In the genomic region with DNA sequence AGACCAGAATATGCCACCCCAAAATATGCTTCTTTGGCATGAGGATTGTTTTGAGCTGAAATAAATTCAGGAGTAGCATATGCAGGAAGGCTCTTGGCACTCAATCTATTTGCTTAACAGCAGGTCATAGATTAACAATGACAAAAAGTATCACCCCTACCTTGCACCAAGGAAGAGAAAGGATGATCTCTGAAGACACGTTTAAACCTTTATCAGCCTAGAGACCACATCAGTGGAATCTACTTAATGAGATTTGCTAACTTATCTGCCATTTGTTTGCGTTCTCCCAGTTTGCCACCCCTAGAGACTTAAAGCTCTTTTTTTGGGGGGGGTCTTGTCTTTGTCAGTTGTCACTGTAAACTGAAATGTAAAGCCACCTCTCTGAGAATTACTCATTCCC, we compare ENCODE assay signal across 17 cellular contexts.
DNase-seq lines count a peak whose midpoint lies in the region; ATAC-seq, FAIRE-seq and TF ChIP-seq lines count a peak whose summit lies in the region.
"Had no signal": no experiment of that assay in that cellular context is flagged by ENCODE, and none has a peak within 500 bp of the region (broad histone marks: within the 10 kb centered on the region; RNA-seq: fewer than 3 reads in every experiment).

No MANE protein-coding gene starts in this region.

- POLR2A ChIA-PET in H1 (lab: Charles Lee; ENCODE audit: partially characterized antibody), result no interaction called here

- H3K9me3 ChIP-seq in H1 (ENCODE audit: insufficient read depth in 2 of 2, low read depth in 1 of 2, low read length in 1 of 2) (no peaks in the 10 kb centered on the region), spleen (peaks cover 0 to 25% (median 7%) of the 10 kb centered on the region in 8 donors), Karpas-422 (ENCODE audit: low read length) (peaks cover 26% of the 10 kb centered on the region), mucosa of descending colon (peaks cover 12% of the 10 kb centered on the region)
- H3K9me3 ChIP-seq: BLaER1 had no signal

- no peak for TF ChIP-seq RAD21 in H1 (IDR thresholded peaks at IDR 0.05 in 1 of 2, conservative IDR thresholded peaks at IDR 0.05 in 1 of 2; ENCODE audit: low read depth in 2 of 2, low read length in 2 of 2)

- no peak overlapping the region for H2BK15ac ChIP-seq in H1 (ENCODE audit: low read length)

- H3K4ac ChIP-seq in H1 (replicated peaks; ENCODE audit: insufficient read length, low read depth, low read length), result no peak overlapping the region

- H2AFZ ChIP-seq in H1 (ENCODE audit: low read length), result no peak overlapping the region
- no peak overlapping the region for H2AFZ ChIP-seq in Karpas-422 (ENCODE audit: low read length)

- 0 out of 2 replicates have a peak overlapping the region, but pooled peaks have one; percentile 3 for H2BK20ac ChIP-seq in H1 (ENCODE audit: low read length)

- H3K36me3 ChIP-seq in H1 (ENCODE audit: control insufficient read depth in 2 of 4, insufficient read depth in 4 of 4, low read length in 3 of 4) (no peaks in the 10 kb centered on the region), spleen (no peaks in the 10 kb centered on the region), Karpas-422 (ENCODE audit: insufficient read depth, low read length) (no peaks in the 10 kb centered on the region), mucosa of descending colon (ENCODE audit: low read depth) (no peaks in the 10 kb centered on the region)
- H3K36me3 ChIP-seq: BLaER1 had no signal

- peak; percentile 30 for DNase-seq in NCI-H82 (lab: John Stamatoyannopoulos, UW)
- DNase-seq in NCI-H82 treated with DMSO at 0.1 percent for 48 hours (lab: John Stamatoyannopoulos, UW; ENCODE audit: unreplicated experiment), result no peak
- no peak for DNase-seq in H1 (ENCODE audit: low read depth in 1 of 2, low spot score in 2 of 2)
- peak; percentile 10 for DNase-seq in iPS-NIHi7 (ENCODE audit: extremely low spot score)
- no peak for DNase-seq in spleen
- DNase-seq in Karpas-422, result no peak
- DNase-seq in mucosa of descending colon, result no peak
- DNase-seq: 8988T; CD4-positive, alpha-beta memory T cell; DMS153; DMS79; GDM1; GOT3; H9 had no signal

- no peak overlapping the region for H3K18ac ChIP-seq in H1 (ENCODE audit: extremely low read depth, low read length)

- TF ChIP-seq CTCF in H1 (IDR thresholded peaks at IDR 0.05; ENCODE audit: control extremely low read depth in 1 of 3, insufficient read depth in 1 of 3, low read depth in 1 of 3, low read length in 3 of 3), result no peak
- no peak for TF ChIP-seq CTCF in spleen (IDR thresholded peaks at IDR 0.05 in 8 of 11, conservative IDR thresholded peaks at IDR 0.05 in 3 of 11)
- no peak for TF ChIP-seq CTCF in mucosa of descending colon (IDR thresholded peaks at IDR 0.05)

- WGBS in H1 (ENCODE audit: extremely low coverage in 1 of 2, insufficient coverage in 1 of 2, insufficient read length in 1 of 2, insufficient replicate concordance in 2 of 2, low coverage in 1 of 2, low lambda C conversion rate in 2 of 2, missing lambda C conversion rate in 1 of 2), 2 experiments, result 70% methylated on average over 2 of the region's 2 CpGs; no CpG with 5 or more reads in 1 of the 2 experiments
- 54 to 77% (median 66%) methylated on average over 2 of the region's 2 CpGs for WGBS in spleen, 5 donors

- ATAC-seq in mucosa of descending colon, result no peak

- peak overlapping the region in 1 of 2 experiments; percentile 14; a peak in 1 of 4 replicates for H3K4me2 ChIP-seq in H1 (ENCODE audit: insufficient read depth in 1 of 2, low read depth in 2 of 2, low read length in 2 of 2)
- H3K4me2 ChIP-seq in Karpas-422 (ENCODE audit: low read depth, low read length, poor library complexity, severe bottlenecking), result no peak overlapping the region
- H3K4me2 ChIP-seq: BLaER1 had no signal

- CTCF ChIA-PET in H1 (lab: Charles Lee; ENCODE audit: partially characterized antibody), result no interaction called here

- H2BK120ac ChIP-seq in H1 (replicated peaks; ENCODE audit: low read depth, low read length), result no peak overlapping the region

- H3K27ac ChIP-seq in H1 (ENCODE audit: low read depth, low read length) (no peak overlapping the region), spleen (no peak overlapping the region), Karpas-422 (ENCODE audit: low read length) (no peak overlapping the region)
- H3K27ac ChIP-seq: BLaER1 had no signal

- no peak for FAIRE-seq in H1 (lab: Jason Lieb, UNC)
- FAIRE-seq: GM12892, GM18507 had no signal

- H3K79me2 ChIP-seq in H1 (ENCODE audit: control insufficient read depth in 1 of 2, insufficient read depth in 2 of 2, low read length in 2 of 2) (no peaks in the 10 kb centered on the region), Karpas-422 (ENCODE audit: low read length) (no peaks in the 10 kb centered on the region)

- no peak overlapping the region for H3K56ac ChIP-seq in H1 (replicated peaks; ENCODE audit: insufficient read length, low read depth, low read length)

- H2BK5ac ChIP-seq in H1 (ENCODE audit: low read depth, low read length), result peak overlapping the region; percentile 71; the same call in 1 of the 2 replicates

- H4K20me1 ChIP-seq in H1 (replicated peaks in 1 of 2; ENCODE audit: control insufficient read depth in 1 of 2, insufficient read depth in 2 of 2, low read length in 2 of 2) (no peaks in the 10 kb centered on the region), Karpas-422 (ENCODE audit: insufficient read depth, low read depth, low read length) (no peaks in the 10 kb centered on the region)
- H4K20me1 ChIP-seq: BLaER1 had no signal

- TF ChIP-seq EP300 in H1 (IDR thresholded peaks at IDR 0.05; ENCODE audit: borderline replicate concordance in 1 of 2, low read depth in 2 of 2, low read length in 2 of 2), result no peak

- H4K5ac ChIP-seq in H1 (ENCODE audit: insufficient read length, low read depth, low read length), result no peak overlapping the region

- no peaks in the 10 kb centered on the region for H3K79me1 ChIP-seq in H1 (ENCODE audit: low read depth, low read length)

- H4K91ac ChIP-seq in H1 (replicated peaks; ENCODE audit: insufficient read length, low read length), result peak overlapping the region; percentile 49

- intact Hi-C loops in spleen (cut with DNase I; ENCODE audit: low total_unique reads), result no loop called here
- intact Hi-C loops in mucosa of descending colon (cut with DNase I, micrococcal nuclease), result no loop called here

- no peak overlapping the region for H2AK5ac ChIP-seq in H1 (ENCODE audit: low read depth, low read length)

- no peak overlapping the region for H2BK12ac ChIP-seq in H1 (ENCODE audit: low read depth, low read length)

- H4K8ac ChIP-seq in H1 (ENCODE audit: extremely low read depth, insufficient read depth, low read length), result no peak overlapping the region

- H3K4me3 ChIP-seq in H1 (ENCODE audit: extremely low read depth in 1 of 4, insufficient read depth in 2 of 4, low read depth in 3 of 4, low read length in 4 of 4), result no peak overlapping the region
- no peak overlapping the region for H3K4me3 ChIP-seq in spleen
- no peak overlapping the region for H3K4me3 ChIP-seq in Karpas-422 (ENCODE audit: low read length)
- H3K4me3 ChIP-seq in mucosa of descending colon, result no peak overlapping the region
- H3K4me3 ChIP-seq: BLaER1 had no signal

- H3K27me3 ChIP-seq in H1 (replicated peaks in 1 of 4; ENCODE audit: control insufficient read depth in 3 of 4, extremely low read depth in 1 of 4, insufficient read depth in 3 of 4, low read length in 3 of 4) (no peaks in the 10 kb centered on the region), spleen (replicated peaks in 1 of 7) (no peaks in the 10 kb centered on the region), Karpas-422 (ENCODE audit: low read length) (no peaks in the 10 kb centered on the region)
- H3K27me3 ChIP-seq: BLaER1 had no signal

- H3K4me1 ChIP-seq in H1 (replicated peaks in 1 of 4; ENCODE audit: control insufficient read depth in 3 of 4, insufficient read depth in 4 of 4, low read length in 3 of 4), result peaks cover 0 to 4% (median 1%) of the 10 kb centered on the region in 4 experiments; a peak in 2 of 7 replicates
- H3K4me1 ChIP-seq in spleen, result no peaks in the 10 kb centered on the region
- H3K4me1 ChIP-seq in Karpas-422 (ENCODE audit: low read length), result no peaks in the 10 kb centered on the region
- H3K4me1 ChIP-seq in mucosa of descending colon (ENCODE audit: low read depth), result no peaks in the 10 kb centered on the region
- H3K4me1 ChIP-seq: BLaER1 had no signal

- no peak for TF ChIP-seq POLR2A in H1 (IDR thresholded peaks at IDR 0.05; ENCODE audit: control extremely low read depth in 1 of 2, low read depth in 2 of 2, low read length in 2 of 2)
- no peak for TF ChIP-seq POLR2A in spleen (IDR thresholded peaks at IDR 0.05)

- no peaks in the 10 kb centered on the region for H3K23me2 ChIP-seq in H1 (ENCODE audit: low read depth, low read length)

- H3K9ac ChIP-seq in H1 (replicated peaks in 1 of 4; ENCODE audit: extremely low read depth in 1 of 4, low read depth in 3 of 4, low read length in 3 of 4) (no peak overlapping the region), Karpas-422 (ENCODE audit: low read length) (no peak overlapping the region)
- H3K9ac ChIP-seq: BLaER1 had no signal

- H3K14ac ChIP-seq in H1 (ENCODE audit: insufficient read length), result no peak overlapping the region

- no peaks in the 10 kb centered on the region for H3K9me2 ChIP-seq in Karpas-422 (replicated peaks; ENCODE audit: insufficient read depth, low read length)

- no peak overlapping the region for H3K23ac ChIP-seq in H1 (ENCODE audit: insufficient read length)

TF ChIP-seq in H1, 55 proteins besides CTCF, POLR2A, EP300 and RAD21:
- TF ChIP-seq CEBPB (IDR thresholded peaks at IDR 0.05; ENCODE audit: low read depth, low read length) (no peak), YY1 (IDR thresholded peaks at IDR 0.05; ENCODE audit: low read depth, low read length) (no peak)

Comparison
In these comparisons a context has a peak if more than half of its experiments do, and no peak if none do; other contexts are left out.
1. DNase-seq: peak in NCI-H82 (single experiment) and iPS-NIHi7 (single experiment); none in NCI-H82 treated with DMSO at 0.1 percent for 48 hours (single experiment), H1 (0 of 2), spleen (single experiment), Karpas-422 (single experiment) and mucosa of descending colon (0 of 3).